In genomic region chr7:27204851-27205322, GRCh38 we compare ENCODE assay signal across 11 cellular contexts. TPM values are rescaled to one million over a fixed set of nuclear protein-coding genes. Genes with fewer than 3 reads are reported as not detected.
A peak's percentile ranks its signal among the peaks of the same experiment; 100 is the strongest.
DNase-seq lines count a peak whose midpoint lies in the region; ATAC-seq, FAIRE-seq and TF ChIP-seq lines count a peak whose summit lies in the region.
"Had no signal": no experiment of that assay in that cellular context is flagged by ENCODE, and none has a peak within 500 bp of the region (broad histone marks: within the 10 kb centered on the region; RNA-seq: fewer than 3 reads in every experiment).

No MANE protein-coding gene starts in this region.

- in situ Hi-C loops in mammary epithelial cell (cut with MboI; ENCODE audit: low sequenced_read_pairs in 2 of 2) = loop anchor here (10.0 kb wide), 3 partner anchors 380 to 710 kb away; no protein-coding TSS in a partner anchor

- TF ChIP-seq CTCF in right atrium auricular region (IDR thresholded peaks at IDR 0.05) = no peak
- TF ChIP-seq CTCF in heart left ventricle (IDR thresholded peaks at IDR 0.05) = no peak
- no peak for TF ChIP-seq CTCF in mammary epithelial cell (conservative IDR thresholded peaks at IDR 0.05 in 1 of 2, IDR thresholded peaks at IDR 0.05 in 1 of 2; ENCODE audit: extremely low read depth in 1 of 2, insufficient read depth in 1 of 2, low read depth in 1 of 2, low read length in 2 of 2)
- no peak for TF ChIP-seq CTCF in omental fat pad (IDR thresholded peaks at IDR 0.05)

- H3K36me3 Mint-ChIP-seq in naive B cell = peaks cover 0 to 5% of the 10 kb centered on the region in 2 donors

- H3K4me1 ChIP-seq in right atrium auricular region (peaks cover 0 to 24% of the 10 kb centered on the region in 2 donors), heart left ventricle (peaks cover 0 to 39% (median 16%) of the 10 kb centered on the region in 12 donors), mammary epithelial cell (ENCODE audit: insufficient read depth, low read length) (peaks cover 18% of the 10 kb centered on the region), aorta (ENCODE audit: control insufficient read depth in 1 of 2, insufficient read depth in 2 of 2, low read length in 2 of 2) (no peaks in the 10 kb centered on the region)

- H3K9ac ChIP-seq in mammary epithelial cell (ENCODE audit: insufficient read depth, low read length) = no peak overlapping the region

- DNase-seq in right atrium auricular region (ENCODE audit: low spot score) (peak; percentile 54), heart left ventricle (no peak), mammary epithelial cell (no peak), naive B cell (no peak), aorta (peak in 1 of 2 donors; percentile 77), omental fat pad (ENCODE audit: low spot score) (no peak), HTR-8/SVneo (ENCODE audit: insufficient read length, low spot score) (no peak)
- DNase-seq in stimulated activated CD4-positive, alpha-beta T cell treated with anti-CD3 and anti-CD28 coated beads, Interleukin-1b, Interleukin-23, amount 100 ng/mL, for 48 hours = no peak
- DNase-seq: adrenal gland, NCI-H748 treated with DMSO at 0.1 percent for 48 hours had no signal

- no peaks in the 10 kb centered on the region for H3K36me3 ChIP-seq in right atrium auricular region
- no peaks in the 10 kb centered on the region for H3K36me3 ChIP-seq in heart left ventricle
- H3K36me3 ChIP-seq in mammary epithelial cell (ENCODE audit: insufficient read depth, low read length) = no peaks in the 10 kb centered on the region
- H3K36me3 ChIP-seq in aorta (ENCODE audit: control insufficient read depth in 1 of 2, insufficient read depth in 2 of 2, low read length in 1 of 2) = no peaks in the 10 kb centered on the region
- H3K36me3 ChIP-seq: adrenal gland had no signal

- CTCF ChIA-PET in mammary epithelial cell (lab: Charles Lee; ENCODE audit: low non-redundant PET) = interaction anchor here (0.5 kb wide), 1 partner anchor 400 kb away, joined by 24 read pairs; no protein-coding TSS in a partner anchor

- peak overlapping the region in 4 of 6 donors; percentile 12 to 86 (median 50) for H3K27ac Mint-ChIP-seq in naive B cell

- H3K4me1 Mint-ChIP-seq in naive B cell = peaks cover 28 to 42% (median 33%) of the 10 kb centered on the region in 3 donors

- H3K27me3 Mint-ChIP-seq in naive B cell = peaks cover 88 to 98% (median 96%) of the 10 kb centered on the region in 3 donors

- H3K27me3 ChIP-seq in right atrium auricular region (peaks cover 58 to 66% of the 10 kb centered on the region in 2 donors), heart left ventricle (peaks cover 61 to 99% (median 94%) of the 10 kb centered on the region in 9 donors), mammary epithelial cell (ENCODE audit: insufficient read depth, low read length) (peaks cover 56% of the 10 kb centered on the region), aorta (ENCODE audit: control insufficient read depth in 1 of 2, insufficient read depth in 2 of 2, low read length in 1 of 2) (peaks cover 0 to 2% of the 10 kb centered on the region in 2 donors)

- peak overlapping the region in 1 of 2 donors; percentile 22 for H3K4me3 ChIP-seq in right atrium auricular region
- peak overlapping the region in 1 of 12 donors; percentile 34 for H3K4me3 ChIP-seq in heart left ventricle
- H3K4me3 ChIP-seq in mammary epithelial cell (replicated peaks in 1 of 3; ENCODE audit: insufficient read depth in 1 of 3, low read depth in 2 of 3, low read length in 3 of 3) = peak overlapping the region in 1 of 3 experiments; percentile 6
- no peak overlapping the region for H3K4me3 ChIP-seq in aorta (ENCODE audit: low read length in 2 of 2)
- H3K4me3 ChIP-seq: adrenal gland had no signal

- intact Hi-C loops in heart left ventricle (cut with DNase I) = loop anchor here in 7 of 10 donors (5.0 to 10.0 kb wide), 5 partner anchors 370 to 717 kb away; no protein-coding TSS in a partner anchor
- intact Hi-C loops in mammary epithelial cell (cut with micrococcal nuclease) = no loop called here
- intact Hi-C loops in aorta (cut with DNase I) = loop anchor here in 1 of 2 donors (5.0 kb wide), 1 partner anchor 887 kb away; no protein-coding TSS in a partner anchor

- dilution Hi-C loops in mammary epithelial cell (cut with HindIII; ENCODE audit: low sequenced_read_pairs) = loop anchor here (25.0 kb wide), 1 partner anchor 382 kb away; no protein-coding TSS in a partner anchor

- peaks cover 0 to 30% (median 9%) of the 10 kb centered on the region in 7 donors for H3K9me3 Mint-ChIP-seq in naive B cell

- ATAC-seq in heart left ventricle (no peak), naive B cell (ENCODE audit: low read depth in 2 of 2) (no peak), aorta (ENCODE audit: low FRiP score) (peak; percentile 8), omental fat pad (ENCODE audit: low FRiP score) (no peak)

- no peak for TF ChIP-seq POLR2A in heart left ventricle (IDR thresholded peaks at IDR 0.05)

- H3K27ac ChIP-seq in right atrium auricular region (no peak overlapping the region), heart left ventricle (peak overlapping the region in 1 of 12 donors; percentile 21), mammary epithelial cell (ENCODE audit: insufficient read depth, low read depth, low read length) (no peak overlapping the region), aorta (ENCODE audit: low read depth in 1 of 2, low read length in 2 of 2) (no peak overlapping the region)
- H3K27ac ChIP-seq: adrenal gland had no signal

- 2 to 9% (median 5%) methylated on average over 33 to 41 of the region's 41 CpGs for WGBS in heart left ventricle, 4 donors
- WGBS in mammary epithelial cell (ENCODE audit: low coverage, missing lambda C conversion rate) = 23% methylated on average over 15 of the region's 41 CpGs
- WGBS in aorta, 2 donors = 6 to 10% methylated on average over 41 of the region's 41 CpGs

- peak overlapping the region; percentile 55 for H3K4me2 ChIP-seq in mammary epithelial cell (ENCODE audit: insufficient read depth, low read depth, low read length)

- H2AFZ ChIP-seq in mammary epithelial cell (ENCODE audit: low read depth, low read length) = peak overlapping the region; percentile 63

- no peak for FAIRE-seq in HTR-8/SVneo (lab: Jason Lieb, UNC)

- no peaks in the 10 kb centered on the region for H4K20me1 ChIP-seq in mammary epithelial cell (ENCODE audit: insufficient read depth, low read length)

- BruUV-seq in mammary epithelial cell (replicated peaks; lab: Mats Ljungman, UMichigan) = no TSS peak

- H3K79me2 ChIP-seq in mammary epithelial cell (ENCODE audit: insufficient read depth, low read length) = no peaks in the 10 kb centered on the region

- H3K9me3 ChIP-seq in right atrium auricular region (peaks cover 0 to 4% of the 10 kb centered on the region in 2 donors), heart left ventricle (no peaks in the 10 kb centered on the region), mammary epithelial cell (replicated peaks; ENCODE audit: insufficient read depth, low read length) (no peaks in the 10 kb centered on the region), aorta (ENCODE audit: control insufficient read depth, low read length) (no peaks in the 10 kb centered on the region)
- H3K9me3 ChIP-seq: adrenal gland had no signal

- H3K4me3 Mint-ChIP-seq in naive B cell = peak overlapping the region in 6 of 8 donors; percentile 18 to 85 (median 56)

RNA-seq across cellular contexts. Expression of gene HOXA13, which starts 5.0 kb away (rescaled TPM):
- not detected for total RNA-seq in right atrium auricular region
- not detected for total RNA-seq in heart left ventricle
- not detected for polyA plus RNA-seq in heart left ventricle
- total RNA-seq in mammary epithelial cell = not detected
- polyA plus RNA-seq in mammary epithelial cell = not detected
- polyA minus RNA-seq in mammary epithelial cell = not detected
- polyA plus RNA-seq in naive B cell (ENCODE audit: low read depth in 6 of 6) = not detected
- total RNA-seq in aorta = not detected
- under 1 TPM in 1 of 2 donors, not detected in 1; 0.38 TPM for polyA plus RNA-seq in aorta
- total RNA-seq in omental fat pad = not detected

RNA-seq across cellular contexts. Expression of gene HOXA11, which starts 19.9 kb away (rescaled TPM):
- total RNA-seq in right atrium auricular region (not detected), heart left ventricle (not detected), mammary epithelial cell (under 1 TPM; 0.17 to 0.96 TPM), aorta (under 1 TPM in 1 of 2 donors, not detected in 1; 0.81 TPM), omental fat pad (not detected)
- polyA plus RNA-seq in heart left ventricle (not detected), mammary epithelial cell (0.12 TPM), naive B cell (ENCODE audit: low read depth in 6 of 6) (not detected), aorta (under 1 TPM in 1 of 2 donors, not detected in 1; 0.13 TPM)
- not detected for polyA minus RNA-seq in mammary epithelial cell

RNA-seq across cellular contexts. Expression of gene HOXA10, which starts 30.8 kb away (rescaled TPM):
- total RNA-seq in right atrium auricular region = not detected
- total RNA-seq in heart left ventricle = under 1 TPM in 2 of 9 donors, not detected in 7; 0.18 to 0.36 TPM
- under 1 TPM in 1 of 2 donors, not detected in 1; 0.06 TPM for polyA plus RNA-seq in heart left ventricle
- 1 to 10 TPM; 4.2 to 4.3 TPM for total RNA-seq in mammary epithelial cell
- 0.18 TPM for polyA plus RNA-seq in mammary epithelial cell
- polyA minus RNA-seq in mammary epithelial cell = not detected
- not detected for polyA plus RNA-seq in naive B cell (ENCODE audit: low read depth in 6 of 6)
- total RNA-seq in aorta = 10 to 100 TPM in 1 of 2 donors, 1 to 10 TPM in 1; 1.5 to 11.2 TPM
- 1 to 10 TPM; 3.4 to 3.6 TPM for polyA plus RNA-seq in aorta
- total RNA-seq in omental fat pad = 1 to 10 TPM in 2 of 4 donors, under 1 TPM in 2; 0.56 to 1.9 (median 1.2) TPM

RNA-seq across cellular contexts. Expression of gene EVX1, which starts 37.7 kb away (rescaled TPM):
- total RNA-seq in right atrium auricular region = not detected
- total RNA-seq in heart left ventricle = not detected
- polyA plus RNA-seq in heart left ventricle = not detected
- total RNA-seq in mammary epithelial cell = not detected
- not detected for polyA plus RNA-seq in mammary epithelial cell
- not detected for polyA minus RNA-seq in mammary epithelial cell
- not detected for polyA plus RNA-seq in naive B cell (ENCODE audit: low read depth in 6 of 6)
- total RNA-seq in aorta = not detected
- polyA plus RNA-seq in aorta = not detected
- not detected for total RNA-seq in omental fat pad
- total RNA-seq: H4 had no signal

RNA-seq across cellular contexts. Expression of gene HOXA9, which starts 39.5 kb away (rescaled TPM):
- total RNA-seq in right atrium auricular region (not detected), heart left ventricle (under 1 TPM in 1 of 9 donors, not detected in 8; 0.29 TPM), mammary epithelial cell (10 to 100 TPM in 1 of 2 donors, 1 to 10 TPM in 1; 7.8 to 25.1 TPM), aorta (1 to 10 TPM; 1.6 to 5.8 TPM), omental fat pad (1 to 10 TPM in 2 of 4 donors, under 1 TPM in 1, not detected in 1; 0.19 to 2.4 (median 1.0) TPM)
- polyA plus RNA-seq in heart left ventricle (not detected), mammary epithelial cell (0.03 TPM), naive B cell (ENCODE audit: low read depth in 6 of 6) (not detected), aorta (1 to 10 TPM; 1.5 to 3.1 TPM)
- polyA minus RNA-seq in mammary epithelial cell = not detected
